19 cellular contexts compared by ENCODE assay signal in the genomic region with DNA sequence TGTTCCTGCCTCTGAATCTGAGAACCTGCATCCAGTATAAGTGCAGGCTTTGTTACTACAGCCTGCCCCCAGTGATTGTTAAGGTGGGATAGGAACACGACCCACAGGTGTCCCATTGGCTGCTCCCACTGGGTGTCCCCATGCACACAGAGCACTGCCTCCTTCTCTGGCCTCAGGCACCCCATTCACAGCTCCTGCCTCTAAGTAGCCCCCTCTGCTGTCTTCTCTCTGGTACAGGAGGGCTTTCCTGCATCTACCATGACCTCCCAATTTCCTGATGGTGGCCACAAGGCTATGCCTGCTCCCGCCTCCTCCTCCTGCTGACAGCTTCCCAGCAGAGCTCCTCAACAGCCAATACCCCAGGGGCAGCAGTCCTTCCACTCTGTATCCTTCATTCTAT.
"Had no signal": no experiment of that assay in that cellular context is flagged by ENCODE, and none has a peak within 500 bp of the region (broad histone marks: within the 10 kb centered on the region; RNA-seq: fewer than 3 reads in every experiment).

No MANE protein-coding gene starts in this region.

- H3K4me3 ChIP-seq: heart left ventricle, left lung, tibial nerve, vagina had no signal

- H3K27me3 ChIP-seq: left lung, tibial nerve, vagina had no signal

- H3K4me1 ChIP-seq: heart left ventricle, left lung, tibial nerve, vagina had no signal

- ATAC-seq: activated CD4-positive, CD25-positive, alpha-beta regulatory T cell treated with anti-CD3 and anti-CD28 coated beads, Interleukin-2, amount 50 U/mL, for 24 hours; activated naive CD8-positive, alpha-beta T cell treated with anti-CD3 and anti-CD28 coated beads, Interleukin-2, amount 50 U/mL, for 24 hours; heart left ventricle; left lung had no signal

- H3K36me3 ChIP-seq: heart left ventricle, left lung, tibial nerve, vagina had no signal

- H3K9me3 ChIP-seq: heart left ventricle, left lung, tibial nerve, vagina had no signal

- H3K27ac ChIP-seq: epithelial cell of prostate, heart left ventricle, left lung, tibial nerve, vagina had no signal

- DNase-seq: activated CD4-positive, alpha-beta T cell treated with anti-CD3 and anti-CD28 coated beads, Interleukin-2, amount 50 U/mL, for 4 hours; activated naive CD4-positive, alpha-beta T cell treated with anti-CD3 and anti-CD28 coated beads for 36 hours; activated naive CD8-positive, alpha-beta T cell treated with anti-CD3 and anti-CD28 coated beads, Interleukin-2, amount 50 U/mL, for 24 hours; activated T-cell treated with anti-CD3 and anti-CD28 coated beads, Interleukin-2, amount 50 U/mL, for 1 hour; aorta; cortex of kidney; effector CD8-positive, alpha-beta T cell; heart left ventricle; left lung; mammary epithelial cell; naive B cell; retina; stimulated activated CD4-positive, alpha-beta T cell treated with anti-CD3 and anti-CD28 coated beads, Interleukin-2, amount 100 ng/mL, for 48 hours; stimulated activated naive CD4-positive, alpha-beta T cell; substantia nigra had no signal
